In the genomic region with DNA sequence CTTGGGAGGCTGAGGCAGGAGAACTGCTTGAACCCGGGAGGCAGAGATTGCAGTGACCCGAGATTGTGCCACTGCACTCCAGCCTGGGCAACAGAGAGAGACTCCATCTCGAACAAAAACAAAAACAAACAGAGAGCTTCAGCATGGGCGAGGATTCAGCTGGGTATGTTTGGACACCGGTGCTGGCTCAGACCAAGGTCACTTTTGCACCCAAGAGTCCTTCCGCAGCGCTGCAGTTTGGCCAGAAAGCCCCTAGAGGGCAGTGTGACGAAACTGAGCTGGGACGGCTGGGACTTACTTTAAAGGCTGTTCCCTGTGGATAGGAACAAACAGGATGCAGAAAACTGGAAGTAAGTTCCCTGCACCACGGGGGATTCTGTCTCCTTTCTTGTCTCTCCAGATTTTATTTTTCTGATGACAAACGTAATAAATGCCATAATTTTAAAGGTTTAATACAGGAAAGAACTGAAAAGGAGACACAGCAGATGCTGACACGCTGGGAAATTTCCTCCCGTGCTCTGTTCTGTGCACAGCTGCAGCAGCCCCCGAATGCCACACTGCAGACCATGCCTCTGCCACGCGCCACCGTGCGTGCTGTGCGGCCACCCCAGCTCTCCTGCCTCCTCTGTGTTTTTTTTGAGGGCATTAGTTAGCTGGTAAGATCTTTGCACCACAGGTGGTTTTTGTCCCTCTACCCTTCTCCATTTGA, we compare ENCODE assay signal across 1 cellular context.
A peak's percentile ranks its signal among the peaks of the same experiment; 100 is the strongest.
TF ChIP-seq lines count a peak whose summit lies in the region.

No MANE protein-coding gene starts in this region.

TF ChIP-seq in endothelial cell of umbilical vein, 7 proteins besides CTCF, POLR2A, EP300 and RAD21:
- TF ChIP-seq, protein P1, sequence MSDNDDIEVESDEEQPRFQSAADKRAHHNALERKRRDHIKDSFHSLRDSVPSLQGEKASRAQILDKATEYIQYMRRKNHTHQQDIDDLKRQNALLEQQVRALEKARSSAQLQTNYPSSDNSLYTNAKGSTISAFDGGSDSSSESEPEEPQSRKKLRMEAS (IDR thresholded peaks at IDR 0.05; ENCODE audit: insufficient read depth, insufficient read length) = no peak
- TF ChIP-seq POLR2AphosphoS5 (IDR thresholded peaks at IDR 0.05; ENCODE audit: insufficient read depth, low read depth, low read length) (peak; percentile 44), GATA2 (IDR thresholded peaks at IDR 0.05; ENCODE audit: insufficient read depth, insufficient read length, low read depth, low read length) (no peak)
